18 cellular contexts compared by ENCODE assay signal in genomic region chr22:49417326-49417725, GRCh38.
DNase-seq lines count a peak whose midpoint lies in the region; ATAC-seq and TF ChIP-seq lines count a peak whose summit lies in the region.
"Had no signal": no experiment of that assay in that cellular context is flagged by ENCODE, and none has a peak within 500 bp of the region (broad histone marks: within the 10 kb centered on the region; RNA-seq: fewer than 3 reads in every experiment).

No MANE protein-coding gene starts in this region.

- no peaks in the 10 kb centered on the region for H3K4me1 ChIP-seq in right atrium auricular region
- H3K4me1 ChIP-seq in psoas muscle = no peaks in the 10 kb centered on the region
- H3K4me1 ChIP-seq: BE2C, BLaER1 had no signal

- H3K9me3 ChIP-seq in right atrium auricular region (peaks cover 0 to 16% of the 10 kb centered on the region in 2 donors), psoas muscle (no peaks in the 10 kb centered on the region)
- H3K9me3 ChIP-seq: BE2C had no signal

- H3K27me3 ChIP-seq in right atrium auricular region (no peaks in the 10 kb centered on the region), psoas muscle (ENCODE audit: insufficient read depth in 3 of 3, low read length in 2 of 3) (no peaks in the 10 kb centered on the region)
- H3K27me3 ChIP-seq: BE2C, BLaER1 had no signal

- H3K27ac ChIP-seq in right atrium auricular region (no peak overlapping the region), psoas muscle (no peak overlapping the region)
- H3K27ac ChIP-seq: BLaER1 had no signal

- no peak for TF ChIP-seq CTCF in right atrium auricular region (IDR thresholded peaks at IDR 0.05)
- no peak for TF ChIP-seq CTCF in psoas muscle (IDR thresholded peaks at IDR 0.05)

- intact Hi-C loops in cardiac septum (cut with DNase I) (no loop called here), psoas muscle (cut with DNase I) (no loop called here)

- H3K4me3 ChIP-seq in right atrium auricular region = no peak overlapping the region
- no peak overlapping the region for H3K4me3 ChIP-seq in psoas muscle
- H3K4me3 ChIP-seq: BLaER1 had no signal

- WGBS in psoas muscle, 3 donors = 79 to 85% (median 83%) methylated on average over 7 of the region's 7 CpGs

- peak; percentile 69 for DNase-seq in cardiac septum (ENCODE audit: low spot score)
- DNase-seq in right atrium auricular region (ENCODE audit: low spot score) = no peak
- DNase-seq in mesenteric fat pad (ENCODE audit: low spot score) = peak; percentile 33
- no peak for DNase-seq in NCI-H82 treated with DMSO at 0.1 percent for 48 hours (lab: John Stamatoyannopoulos, UW; ENCODE audit: unreplicated experiment)
- no peak for DNase-seq in psoas muscle
- DNase-seq: 8988T; ACHN; BE2C; C1 segment of cervical spinal cord; CD4-positive, alpha-beta memory T cell; CD4-positive, CD25-positive, alpha-beta regulatory T cell; CD8-positive, alpha-beta memory T cell; COR-L47; DMS 273 treated with DMSO at 0.1 percent for 48 hours; DMS153; DMS79 treated with DMSO at 0.1 percent for 48 hours; GF-D8 had no signal

- H3K36me3 ChIP-seq in right atrium auricular region (no peaks in the 10 kb centered on the region), psoas muscle (ENCODE audit: insufficient read depth in 1 of 2, low read depth in 1 of 2) (no peaks in the 10 kb centered on the region)
- H3K36me3 ChIP-seq: BE2C, BLaER1 had no signal

- no peak for ATAC-seq in psoas muscle

Comparison
In these comparisons a context has a peak if more than half of its experiments do, and no peak if none do; other contexts are left out.
1. DNase-seq: peak in cardiac septum (single experiment) and mesenteric fat pad (single experiment); none in right atrium auricular region (single experiment), NCI-H82 treated with DMSO at 0.1 percent for 48 hours (single experiment) and psoas muscle (0 of 2).